Comparison of ENCODE assay signal across 9 cellular contexts in the genomic region with DNA sequence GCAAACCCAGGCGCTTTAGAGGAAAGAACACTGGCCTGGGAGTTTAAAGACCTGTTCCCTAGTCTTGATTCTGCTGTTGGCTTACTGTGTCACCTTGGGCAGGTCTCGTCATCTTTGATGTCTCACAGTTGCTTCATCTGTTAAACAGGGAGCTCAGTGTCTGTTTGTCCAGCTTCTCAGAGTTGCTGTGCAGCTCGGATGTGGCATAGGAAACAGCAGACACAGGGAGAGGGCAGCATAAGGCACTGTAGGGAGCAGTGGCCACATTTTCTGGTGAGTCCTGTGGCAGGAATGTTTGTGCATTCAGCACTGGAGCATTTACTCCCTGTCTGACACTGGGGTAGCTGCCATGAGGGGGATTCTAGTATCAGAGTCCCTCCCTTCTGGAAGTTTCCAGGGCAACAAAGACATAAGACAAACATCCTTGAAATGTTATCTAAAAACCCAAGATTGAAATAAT. TPM values are rescaled to one million over a fixed set of nuclear protein-coding genes. Genes with fewer than 3 reads are reported as not detected.
DNase-seq lines count a peak whose midpoint lies in the region; ATAC-seq and TF ChIP-seq lines count a peak whose summit lies in the region.
"Had no signal": no experiment of that assay in that cellular context is flagged by ENCODE, and none has a peak within 500 bp of the region (broad histone marks: within the 10 kb centered on the region; RNA-seq: fewer than 3 reads in every experiment).

No MANE protein-coding gene starts in this region.

- H3K9me3 ChIP-seq in HUES48 (ENCODE audit: control insufficient read depth, insufficient read depth, low read length) (no peaks in the 10 kb centered on the region), muscle layer of duodenum (ENCODE audit: control insufficient read depth in 1 of 2, low read length in 2 of 2) (no peaks in the 10 kb centered on the region)

- H3K4me1 ChIP-seq in HUES48 (ENCODE audit: control insufficient read depth, insufficient read depth, low read length): peaks cover 35% of the 10 kb centered on the region
- H3K4me1 ChIP-seq in muscle layer of duodenum (ENCODE audit: control insufficient read depth in 1 of 2, insufficient read depth in 2 of 2, low read length in 2 of 2): peaks cover 12 to 45% of the 10 kb centered on the region in 2 donors

- H3K4me3 ChIP-seq in HUES48 (ENCODE audit: low read depth, low read length): peak overlapping the region; percentile 85; the same call in 1 of the 2 replicates
- peak overlapping the region; percentile 83 for H3K4me3 ChIP-seq in brain microvascular endothelial cell (ENCODE audit: low read depth, low read length)
- H3K4me3 ChIP-seq in muscle layer of duodenum (ENCODE audit: low read depth in 1 of 2, low read length in 2 of 2): peak overlapping the region in 1 of 2 donors; percentile 94

- in situ Hi-C loops in brain microvascular endothelial cell (cut with HindIII; ENCODE audit: low pct_ligation_motif_present, low sequenced_read_pairs): no loop called here

- DNase-seq in AG08395 (ENCODE audit: low spot score) (peak; percentile 66), brain microvascular endothelial cell (peak; percentile 86), left lobe of liver (ENCODE audit: low spot score) (no peak), SKM-1 treated with dmso at 0.1 percent for 144 hours (lab: John Stamatoyannopoulos, UW; ENCODE audit: unreplicated experiment) (no peak)
- no peak for DNase-seq in stimulated activated CD4-positive, alpha-beta T cell treated with anti-CD3 and anti-CD28 coated beads, Interleukin-12 subunit alpha, Interleukin-12 subunit beta, amount 100 ng/mL, for 4 hours
- DNase-seq: KG1 had no signal

- ATAC-seq in left lobe of liver: no peak
- ATAC-seq in GM18867 (IDR thresholded peaks at IDR 0.05; ENCODE audit: unreplicated experiment): no peak

- H3K36me3 ChIP-seq in HUES48 (ENCODE audit: control insufficient read depth, insufficient read depth, low read length) (peaks cover 48% of the 10 kb centered on the region), brain microvascular endothelial cell (replicated peaks) (peaks cover 30% of the 10 kb centered on the region), muscle layer of duodenum (ENCODE audit: control insufficient read depth in 1 of 2, insufficient read depth in 2 of 2, low read length in 2 of 2) (peaks cover 23 to 37% of the 10 kb centered on the region in 2 donors)

- peak overlapping the region; percentile 90; the same call in 1 of the 2 replicates for H3K9ac ChIP-seq in HUES48 (ENCODE audit: low read depth, low read length)

- peak; percentile 27 for TF ChIP-seq CTCF in brain microvascular endothelial cell (IDR thresholded peaks at IDR 0.05; ENCODE audit: low read depth, low read length, missing control alignments)

- H3K27ac ChIP-seq in HUES48 (ENCODE audit: low read depth, low read length): peak overlapping the region; percentile 97
- H3K27ac ChIP-seq in brain microvascular endothelial cell: peak overlapping the region; percentile 70
- H3K27ac ChIP-seq in muscle layer of duodenum (ENCODE audit: low read length): peak overlapping the region; percentile 19

- H3K27me3 ChIP-seq in HUES48 (ENCODE audit: control insufficient read depth, insufficient read depth, low read length): no peaks in the 10 kb centered on the region
- H3K27me3 ChIP-seq in brain microvascular endothelial cell (replicated peaks): no peaks in the 10 kb centered on the region
- no peaks in the 10 kb centered on the region for H3K27me3 ChIP-seq in muscle layer of duodenum (ENCODE audit: low read depth, low read length)

RNA-seq across cellular contexts. Expression of gene REPIN1, which starts 2.0 kb away (rescaled TPM):
- 93.5 TPM for total RNA-seq in left lobe of liver

RNA-seq across cellular contexts. Expression of gene ZNF775, which starts 8.5 kb away (rescaled TPM):
- 0.88 TPM for total RNA-seq in left lobe of liver

RNA-seq across cellular contexts. Expression of gene RARRES2, which starts 29.2 kb away (rescaled TPM):
- 852 TPM for total RNA-seq in left lobe of liver

RNA-seq across cellular contexts. Expression of gene ACTR3C, which starts 47.3 kb away (rescaled TPM):
- 27.6 TPM for total RNA-seq in left lobe of liver

RNA-seq across cellular contexts. Expression of gene LRRC61, which starts 47.5 kb away (rescaled TPM):
- 14.0 TPM for total RNA-seq in left lobe of liver

Comparison
In these comparisons a context has a peak if more than half of its experiments do, and no peak if none do; other contexts are left out.
1. DNase-seq: peak in AG08395 (single experiment) and brain microvascular endothelial cell (single experiment); none in left lobe of liver (single experiment), stimulated activated CD4-positive, alpha-beta T cell treated with anti-CD3 and anti-CD28 coated beads, Interleukin-12 subunit alpha, Interleukin-12 subunit beta, amount 100 ng/mL, for 4 hours (single experiment) and SKM-1 treated with dmso at 0.1 percent for 144 hours (single experiment).
2. H3K27ac ChIP-seq: peak in every context shown above with its lines; median percentile 97 in HUES48; 70 in brain microvascular endothelial cell; 19 in muscle layer of duodenum.